32 cellular contexts compared by ENCODE assay signal in the genomic region with DNA sequence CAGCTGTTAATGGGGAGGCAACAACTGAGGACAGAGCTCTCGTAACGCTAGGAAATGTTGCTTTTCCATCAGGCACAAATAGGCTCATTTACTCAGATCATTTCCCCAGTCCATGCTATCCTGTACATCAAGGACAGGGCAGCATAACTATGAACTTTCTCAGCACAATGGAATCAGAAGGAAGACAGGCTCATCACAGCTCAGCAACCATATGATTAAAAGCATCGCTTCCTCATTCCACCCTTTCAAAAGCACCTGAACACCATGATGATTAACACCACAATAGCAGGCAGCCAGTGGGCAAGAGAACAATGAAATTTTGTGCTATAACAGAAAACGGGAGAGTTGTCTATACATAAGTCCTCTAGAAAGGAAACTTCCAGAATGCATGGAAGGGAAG.
"Had no signal": no experiment of that assay in that cellular context is flagged by ENCODE, and none has a peak within 500 bp of the region (broad histone marks: within the 10 kb centered on the region; RNA-seq: fewer than 3 reads in every experiment).

No MANE protein-coding gene starts in this region.

- H3K9me3 Mint-ChIP-seq: activated CD4-positive, alpha-beta memory T cell treated with anti-CD3 and anti-CD28 coated beads for 36 hours; activated CD4-positive, alpha-beta T cell treated with anti-CD3 and anti-CD28 coated beads, Interleukin-2, amount 10 ng/mL, durations not matched to agents 24 days and 14 days; activated naive CD4-positive, alpha-beta T cell treated with anti-CD3 and anti-CD28 coated beads for 36 hours; activated naive CD4-positive, alpha-beta T cell treated with anti-CD3 and anti-CD28 coated beads, Interleukin-2, amount 50 U/mL, for 24 hours; activated naive CD8-positive, alpha-beta T cell treated with anti-CD3 and anti-CD28 coated beads for 36 hours; activated T-helper 1 cell treated with anti-CD3 and anti-CD28 coated beads, Interleukin-12 subunit alpha, Interleukin-12 subunit beta, Interleukin-2, Interleukin-4 antibody, amounts not matched to agents 30 ng/mL and 10 ng/mL and 1 ng/mL, durations not matched to agents 14 hours and 24 hours and 36 hours; activated T-helper 2 cell treated with anti-CD3 and anti-CD28 coated beads, Interferon-gamma antibody, Interleukin-2, Interleukin-4, amounts not matched to agents 10 μg/mL and 5 μg/mL and 100 μg/mL, durations not matched to agents 14 hours and 24 hours and 36 hours had no signal

- H3K36me3 Mint-ChIP-seq: activated CD4-positive, alpha-beta memory T cell treated with anti-CD3 and anti-CD28 coated beads for 36 hours; activated CD8-positive, alpha-beta memory T cell treated with anti-CD3 and anti-CD28 coated beads, Interleukin-2, amount 10 ng/mL, durations not matched to agents 7 days and 5 days; activated naive CD4-positive, alpha-beta T cell treated with anti-CD3 and anti-CD28 coated beads, Interleukin-2, amount 50 U/mL, for 24 hours; activated naive CD8-positive, alpha-beta T cell treated with anti-CD3 and anti-CD28 coated beads for 36 hours had no signal

- H3K9me3 ChIP-seq: adrenal gland, body of pancreas, colonic mucosa had no signal

- H3K27ac Mint-ChIP-seq: activated CD4-positive, alpha-beta memory T cell treated with anti-CD3 and anti-CD28 coated beads for 36 hours; activated CD4-positive, alpha-beta T cell treated with anti-CD3 and anti-CD28 coated beads for 36 hours; activated CD4-positive, alpha-beta T cell treated with anti-CD3 and anti-CD28 coated beads, Interleukin-2, amount 10 ng/mL, durations not matched to agents 24 days and 14 days; activated CD8-positive, alpha-beta memory T cell treated with anti-CD3 and anti-CD28 coated beads, Interleukin-2, amount 10 ng/mL, durations not matched to agents 7 days and 5 days; activated CD8-positive, alpha-beta T cell treated with anti-CD3 and anti-CD28 coated beads, Interleukin-2, amount 10 ng/mL, durations not matched to agents 7 days and 5 days; activated naive CD4-positive, alpha-beta T cell treated with anti-CD3 and anti-CD28 coated beads for 36 hours; activated naive CD4-positive, alpha-beta T cell treated with anti-CD3 and anti-CD28 coated beads, Interleukin-2, amount 50 U/mL, for 24 hours; activated naive CD8-positive, alpha-beta T cell treated with anti-CD3 and anti-CD28 coated beads for 36 hours; activated naive CD8-positive, alpha-beta T cell treated with anti-CD3 and anti-CD28 coated beads, Interleukin-2, amount 50 U/mL, for 24 hours; activated T-helper 1 cell treated with anti-CD3 and anti-CD28 coated beads, Interleukin-12 subunit alpha, Interleukin-12 subunit beta, Interleukin-2, Interleukin-4 antibody, amounts not matched to agents 30 ng/mL and 10 ng/mL and 1 ng/mL, durations not matched to agents 14 hours and 24 hours and 36 hours; activated T-helper 2 cell treated with anti-CD3 and anti-CD28 coated beads, Interferon-gamma antibody, Interleukin-2, Interleukin-4, amounts not matched to agents 10 μg/mL and 5 μg/mL and 100 μg/mL, durations not matched to agents 14 hours and 24 hours and 36 hours; endodermal cell had no signal

- H3K27me3 ChIP-seq: body of pancreas, cardiac muscle cell, colonic mucosa had no signal

- DNase-seq: activated CD4-positive, alpha-beta memory T cell treated with anti-CD3 and anti-CD28 coated beads for 36 hours; activated CD4-positive, alpha-beta T cell treated with anti-CD3 and anti-CD28 coated beads for 36 hours; activated CD4-positive, alpha-beta T cell treated with anti-CD3 and anti-CD28 coated beads, Interleukin-2, amount 10 ng/mL, durations not matched to agents 24 days and 14 days; activated CD4-positive, CD25-positive, alpha-beta regulatory T cell; activated CD4-positive, CD25-positive, alpha-beta regulatory T cell treated with anti-CD3 and anti-CD28 coated beads, Interleukin-2, amount 50 U/mL, for 72 hours; activated CD8-positive, alpha-beta memory T cell treated with anti-CD3 and anti-CD28 coated beads, Interleukin-2, amount 10 ng/mL, durations not matched to agents 7 days and 5 days; activated CD8-positive, alpha-beta memory T cell treated with anti-CD3 and anti-CD28 coated beads, Interleukin-2, amount 50 U/mL, for 4 hours; activated CD8-positive, alpha-beta T cell treated with anti-CD3 and anti-CD28 coated beads, Interleukin-2, amount 10 ng/mL, durations not matched to agents 7 days and 5 days; activated effector memory CD4-positive, alpha-beta T cell treated with anti-CD3 and anti-CD28 coated beads, Interleukin-2, amount 50 U/mL, for 16 hours; activated naive CD4-positive, alpha-beta T cell treated with anti-CD3 and anti-CD28 coated beads for 36 hours; activated naive CD8-positive, alpha-beta T cell treated with anti-CD3 and anti-CD28 coated beads for 36 hours; activated naive CD8-positive, alpha-beta T cell treated with anti-CD3 and anti-CD28 coated beads, Interleukin-2, amount 50 U/mL, for 24 hours; activated T-cell treated with anti-CD3 and anti-CD28 coated beads, Interleukin-2, amount 50 U/mL, for 1 hour; activated T-cell treated with anti-CD3 and anti-CD28 coated beads, Interleukin-2, amount 50 U/mL, for 48 hours; adrenal gland; amygdala; aorta; body of pancreas; central memory CD4-positive, alpha-beta T cell; cerebellar nuclear complex; colonic mucosa; dorsolateral prefrontal cortex; effector memory CD4-positive, alpha-beta T cell; endodermal cell; head of caudate nucleus; T-helper 2 cell had no signal

- H3K4me3 ChIP-seq: adrenal gland, body of pancreas, cardiac muscle cell, colonic mucosa, dorsolateral prefrontal cortex had no signal

- H3K36me3 ChIP-seq: adrenal gland, cardiac muscle cell, colonic mucosa had no signal

- ATAC-seq: activated CD4-positive, alpha-beta T cell treated with anti-CD3 and anti-CD28 coated beads for 36 hours; activated CD8-positive, alpha-beta memory T cell treated with anti-CD3 and anti-CD28 coated beads, Interleukin-2, amount 10 ng/mL, durations not matched to agents 7 days and 5 days; activated CD8-positive, alpha-beta T cell treated with anti-CD3 and anti-CD28 coated beads, Interleukin-2, amount 10 ng/mL, durations not matched to agents 7 days and 5 days; activated naive CD8-positive, alpha-beta T cell treated with anti-CD3 and anti-CD28 coated beads, Interleukin-2, amount 50 U/mL, for 24 hours; body of pancreas; esophagus mucosa had no signal

- FAIRE-seq: frontal cortex had no signal

- H3K4me1 Mint-ChIP-seq: activated CD4-positive, alpha-beta T cell treated with anti-CD3 and anti-CD28 coated beads, Interleukin-2, amount 10 ng/mL, durations not matched to agents 24 days and 14 days; activated CD8-positive, alpha-beta memory T cell treated with anti-CD3 and anti-CD28 coated beads, Interleukin-2, amount 10 ng/mL, durations not matched to agents 7 days and 5 days; activated naive CD8-positive, alpha-beta T cell treated with anti-CD3 and anti-CD28 coated beads for 36 hours; endodermal cell had no signal

- H3K27me3 Mint-ChIP-seq: activated CD4-positive, alpha-beta memory T cell treated with anti-CD3 and anti-CD28 coated beads for 36 hours; activated CD4-positive, alpha-beta T cell treated with anti-CD3 and anti-CD28 coated beads for 36 hours; activated CD4-positive, alpha-beta T cell treated with anti-CD3 and anti-CD28 coated beads, Interleukin-2, amount 10 ng/mL, durations not matched to agents 24 days and 14 days; activated CD8-positive, alpha-beta memory T cell treated with anti-CD3 and anti-CD28 coated beads, Interleukin-2, amount 10 ng/mL, durations not matched to agents 7 days and 5 days; activated naive CD4-positive, alpha-beta T cell treated with anti-CD3 and anti-CD28 coated beads, Interleukin-2, amount 50 U/mL, for 24 hours; activated naive CD8-positive, alpha-beta T cell treated with anti-CD3 and anti-CD28 coated beads for 36 hours; activated naive CD8-positive, alpha-beta T cell treated with anti-CD3 and anti-CD28 coated beads, Interleukin-2, amount 50 U/mL, for 24 hours had no signal

- H3K27ac ChIP-seq: adrenal gland, body of pancreas, cardiac muscle cell, colonic mucosa, dorsolateral prefrontal cortex had no signal

- H3K4me1 ChIP-seq: adrenal gland, body of pancreas, colonic mucosa had no signal

- H3K4me3 Mint-ChIP-seq: activated CD4-positive, alpha-beta memory T cell treated with anti-CD3 and anti-CD28 coated beads for 36 hours; activated CD4-positive, alpha-beta T cell treated with anti-CD3 and anti-CD28 coated beads for 36 hours; activated CD4-positive, alpha-beta T cell treated with anti-CD3 and anti-CD28 coated beads, Interleukin-2, amount 10 ng/mL, durations not matched to agents 24 days and 14 days; activated CD8-positive, alpha-beta memory T cell treated with anti-CD3 and anti-CD28 coated beads, Interleukin-2, amount 10 ng/mL, durations not matched to agents 7 days and 5 days; activated CD8-positive, alpha-beta T cell treated with anti-CD3 and anti-CD28 coated beads, Interleukin-2, amount 10 ng/mL, durations not matched to agents 7 days and 5 days; activated naive CD4-positive, alpha-beta T cell treated with anti-CD3 and anti-CD28 coated beads for 36 hours; activated naive CD4-positive, alpha-beta T cell treated with anti-CD3 and anti-CD28 coated beads, Interleukin-2, amount 50 U/mL, for 24 hours; activated naive CD8-positive, alpha-beta T cell treated with anti-CD3 and anti-CD28 coated beads for 36 hours; activated naive CD8-positive, alpha-beta T cell treated with anti-CD3 and anti-CD28 coated beads, Interleukin-2, amount 50 U/mL, for 24 hours; activated T-helper 1 cell treated with anti-CD3 and anti-CD28 coated beads, Interleukin-12 subunit alpha, Interleukin-12 subunit beta, Interleukin-2, Interleukin-4 antibody, amounts not matched to agents 30 ng/mL and 10 ng/mL and 1 ng/mL, durations not matched to agents 14 hours and 24 hours and 36 hours; endodermal cell had no signal
